In genomic region chr12:121596526-121596925, GRCh38 we compare ENCODE assay signal across 8 cellular contexts.
"Had no signal": no experiment of that assay in that cellular context is flagged by ENCODE, and none has a peak within 500 bp of the region (broad histone marks: within the 10 kb centered on the region; RNA-seq: fewer than 3 reads in every experiment).

No MANE protein-coding gene starts in this region.

- H3K4me3 ChIP-seq: GM23248, GM23338, HAP-1 had no signal

- H3K4me2 ChIP-seq: GM23338 had no signal

- H3K4me3 Mint-ChIP-seq: GM23338, H9, HFFc6 had no signal

- H3K4me1 ChIP-seq: HAP-1 had no signal

- H3K27ac ChIP-seq: GM23248 had no signal

- H3K9ac ChIP-seq: GM23248 had no signal

- H2AFZ ChIP-seq: GM23248, GM23338 had no signal

- DNase-seq: GM23248, GOT3, H7, H9, HCEC 1CT, HFFc6 had no signal

- H3K36me3 ChIP-seq: HAP-1 had no signal

- H3K9me3 ChIP-seq: HAP-1 had no signal

- H3K27ac Mint-ChIP-seq: GM23338, HFFc6 had no signal

- H3K9me3 Mint-ChIP-seq: GM23338, H9, HFFc6 had no signal
